ENCODE assay signal across 1 cellular context in the genomic region with DNA sequence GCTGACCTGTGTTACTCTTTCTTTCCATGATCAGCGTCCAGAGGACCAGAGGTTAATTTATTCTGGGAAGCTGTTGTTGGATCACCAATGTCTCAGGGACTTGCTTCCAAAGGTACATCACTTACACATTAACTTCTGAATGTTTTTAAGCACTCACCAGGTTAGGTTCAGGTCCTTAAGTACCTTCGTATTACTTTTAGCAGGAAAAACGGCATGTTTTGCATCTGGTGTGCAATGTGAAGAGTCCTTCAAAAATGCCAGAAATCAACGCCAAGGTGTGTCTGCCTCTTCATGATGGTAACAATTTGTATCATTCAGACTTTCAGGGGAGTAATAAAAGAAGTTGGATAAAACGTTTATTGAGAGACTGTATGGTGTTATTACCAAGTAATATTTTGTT.
TF ChIP-seq lines count a peak whose summit lies in the region.

No MANE protein-coding gene starts in this region.

TF ChIP-seq in GM12878, 131 proteins besides CTCF, POLR2A, EP300 and RAD21:
- TF ChIP-seq POLR2AphosphoS5 (IDR thresholded peaks at IDR 0.05; ENCODE audit: low read length) (peak; percentile 47; the same call in 1 of the 2 replicates), RELB (IDR thresholded peaks at IDR 0.05; ENCODE audit: low read depth) (0 out of 2 replicates have a peak, but pooled peaks have one; percentile 22), MTA3 (IDR thresholded peaks at IDR 0.05; ENCODE audit: borderline replicate concordance, low read length) (no peak), BMI1 (IDR thresholded peaks at IDR 0.05; ENCODE audit: borderline replicate concordance) (no peak), WRNIP1 (IDR thresholded peaks at IDR 0.05; ENCODE audit: borderline replicate concordance, low read depth, low read length) (peak; percentile 30; the same call in 1 of the 2 replicates), SMAD1 (IDR thresholded peaks at IDR 0.05; ENCODE audit: low read depth, partially characterized antibody) (peak; percentile 18), STAT3 (IDR thresholded peaks at IDR 0.05; ENCODE audit: low read depth, low read length) (no peak), ZBED1 (IDR thresholded peaks at IDR 0.05; ENCODE audit: borderline replicate concordance) (0 out of 2 replicates have a peak, but pooled peaks have one; percentile 25), SUZ12 (IDR thresholded peaks at IDR 0.05; ENCODE audit: unreplicated experiment) (no peak)
TF ChIP-seq in GM12878: peak in this region for 5.
